7 cellular contexts compared by ENCODE assay signal in genomic region chr7:54758702-54759665, GRCh38. TPM values are rescaled to one million over a fixed set of nuclear protein-coding genes. Genes with fewer than 3 reads are reported as not detected.
DNase-seq lines count a peak whose midpoint lies in the region; ATAC-seq and TF ChIP-seq lines count a peak whose summit lies in the region.

SEC61G (minus strand) TSS chr7:54759211; CDS start chr7:54757588, 1,623 bp downstream.

- DNase-seq in NCI-H2081 (lab: John Stamatoyannopoulos, UW) (peak; percentile 95 to 98), T1000 (lab: John Stamatoyannopoulos, UW) (peak; percentile 95), astrocyte of the hippocampus (ENCODE audit: low read depth, low spot score) (peak; percentile 99), hepatocyte (ENCODE audit: low spot score) (peak; percentile 99), renal cortical epithelial cell (ENCODE audit: low read depth) (peak; percentile 94)

- peak within 1 kb of the TSS; percentile 75 for H3K4me3 ChIP-seq in hepatocyte

- no peaks in the 10 kb centered on the region for H3K36me3 ChIP-seq in hepatocyte (replicated peaks; ENCODE audit: insufficient read depth, low read depth)

- under 1% methylated on average over 59 of the region's 73 CpGs for whole genome bisulfite sequencing in hepatocyte (ENCODE audit: low lambda C conversion rate, missing lambda C conversion rate)

- no peaks in the 10 kb centered on the region for H3K9me3 ChIP-seq in hepatocyte (ENCODE audit: low read depth)

- H3K27me3 ChIP-seq in hepatocyte = no peaks in the 10 kb centered on the region

- peak within 1 kb of the TSS; percentile 92 for H2AFZ ChIP-seq in hepatocyte

- ATAC-seq in GM18508 (IDR thresholded peaks at IDR 0.05; ENCODE audit: insufficient read depth, unreplicated experiment) (peak; percentile 91), HG03025 (IDR thresholded peaks at IDR 0.05; ENCODE audit: low FRiP score, unreplicated experiment) (peak; percentile 97)

- peaks cover 9% of the 10 kb centered on the region for H3K4me1 ChIP-seq in hepatocyte (ENCODE audit: insufficient read depth)

- no peak for TF ChIP-seq CTCF in hepatocyte (IDR thresholded peaks at IDR 0.05; ENCODE audit: poor library complexity)

- peak within 1 kb of the TSS; percentile 94 for H3K27ac ChIP-seq in hepatocyte

- peaks cover 45% of the 10 kb centered on the region for H4K20me1 ChIP-seq in hepatocyte (ENCODE audit: insufficient read depth, poor library complexity, severe bottlenecking)

- H3K79me2 ChIP-seq in hepatocyte = peaks cover 49% of the 10 kb centered on the region

- peak within 1 kb of the TSS; percentile 96 for H3K4me2 ChIP-seq in hepatocyte

- H3K9me2 ChIP-seq in hepatocyte (replicated peaks; ENCODE audit: insufficient read depth) = no peaks in the 10 kb centered on the region

RNA-seq across cellular contexts. Expression of gene SEC61G, which starts in this region (rescaled TPM):
- 1,101 and 1,370 TPM in 2 replicates for total RNA-seq in hepatocyte
- 444 and 460 TPM in 2 replicates for polyA plus RNA-seq in hepatocyte
- 248 and 1,288 TPM in 2 replicates for total RNA-seq in renal cortical epithelial cell

Comparison
In these comparisons a context has a peak if more than half of its experiments do, and no peak if none do; other contexts are left out.
1. Peak in every context shown above with its lines: DNase-seq, ATAC-seq, H3K4me3 ChIP-seq and H3K27ac ChIP-seq.